11 cellular contexts compared by ENCODE assay signal in genomic region chr6:63660737-63661136, GRCh38.
"Had no signal": no experiment of that assay in that cellular context is flagged by ENCODE, and none has a peak within 500 bp of the region (broad histone marks: within the 10 kb centered on the region; RNA-seq: fewer than 3 reads in every experiment).

No MANE protein-coding gene starts in this region.

- H3K27me3 ChIP-seq: brain microvascular endothelial cell, tibial artery had no signal

- H3K36me3 ChIP-seq: brain microvascular endothelial cell, tibial artery had no signal

- H3K9me3 ChIP-seq: tibial artery had no signal

- H3K4me3 ChIP-seq: tibial artery had no signal

- H3K27ac Mint-ChIP-seq: activated T-helper 2 cell treated with anti-CD3 and anti-CD28 coated beads, Interferon-gamma antibody, Interleukin-2, Interleukin-4, amounts not matched to agents 10 μg/mL and 5 μg/mL and 100 μg/mL, durations not matched to agents 14 hours and 24 hours and 36 hours; dendritic cell treated with granulocyte-macrophage colony-stimulating factor and Interleukin-4, amounts not matched to agents 40 ng/mL and 50 ng/mL, for 4 days; effector memory CD8-positive, alpha-beta T cell had no signal

- H3K9me3 Mint-ChIP-seq: activated T-helper 2 cell treated with anti-CD3 and anti-CD28 coated beads, Interferon-gamma antibody, Interleukin-2, Interleukin-4, amounts not matched to agents 10 μg/mL and 5 μg/mL and 100 μg/mL, durations not matched to agents 14 hours and 24 hours and 36 hours; dendritic cell treated with granulocyte-macrophage colony-stimulating factor and Interleukin-4, amounts not matched to agents 40 ng/mL and 50 ng/mL, for 4 days; effector memory CD8-positive, alpha-beta T cell had no signal

- H3K27me3 Mint-ChIP-seq: dendritic cell treated with granulocyte-macrophage colony-stimulating factor and Interleukin-4, amounts not matched to agents 40 ng/mL and 50 ng/mL, for 4 days; effector memory CD8-positive, alpha-beta T cell had no signal

- H3K4me3 Mint-ChIP-seq: dendritic cell treated with granulocyte-macrophage colony-stimulating factor and Interleukin-4, amounts not matched to agents 40 ng/mL and 50 ng/mL, for 4 days had no signal

- ATAC-seq: effector memory CD8-positive, alpha-beta T cell; SK-N-SH treated with all-trans-retinoic acid at 6 μM for 48 hours had no signal

- DNase-seq: activated CD4-positive, alpha-beta T cell treated with anti-CD3 and anti-CD28 coated beads, Interleukin-2, amount 50 U/mL, for 1 hour; activated CD4-positive, CD25-positive, alpha-beta regulatory T cell; activated naive CD4-positive, alpha-beta T cell treated with anti-CD3 and anti-CD28 coated beads, Interleukin-2, amount 50 U/mL, for 16 hours; brain microvascular endothelial cell; cerebellar nuclear complex; effector memory CD8-positive, alpha-beta T cell; stimulated activated CD4-positive, alpha-beta T cell treated with anti-CD3 and anti-CD28 coated beads, Interleukin-4, amount 100 ng/mL, for 4 hours; tibial artery had no signal

- H3K27ac ChIP-seq: brain microvascular endothelial cell, tibial artery had no signal
